ENCODE assay signal across 8 cellular contexts in genomic region chr2:125584732-125585131, GRCh38.
"Had no signal": no experiment of that assay in that cellular context is flagged by ENCODE, and none has a peak within 500 bp of the region (broad histone marks: within the 10 kb centered on the region; RNA-seq: fewer than 3 reads in every experiment).

No MANE protein-coding gene starts in this region.

- ATAC-seq: GM12878 had no signal

- H3K4me3 ChIP-seq: GM12878 had no signal

- FAIRE-seq: G401.6, GM12878, GM12891, GM12892, GM18507, GM19239 had no signal

- DNase-seq: GDM1, GF-D8 had no signal
